In genomic region chr9:87860-88259, GRCh38 we compare ENCODE assay signal across 7 cellular contexts. TPM values are rescaled to one million over a fixed set of nuclear protein-coding genes. Genes with fewer than 3 reads are reported as not detected.
"Had no signal": no experiment of that assay in that cellular context is flagged by ENCODE, and none has a peak within 500 bp of the region (broad histone marks: within the 10 kb centered on the region; RNA-seq: fewer than 3 reads in every experiment).

No MANE protein-coding gene starts in this region.

RNA-seq across cellular contexts. Expression of gene FOXD4, which starts 30.4 kb away (rescaled TPM):
- total RNA-seq: activated naive CD4-positive, alpha-beta T cell treated with anti-CD3 and anti-CD28 coated beads for 36 hours; activated naive CD4-positive, alpha-beta T cell treated with anti-CD3 and anti-CD28 coated beads, Interleukin-2, amount 50 U/mL, for 72 hours; activated T-helper 2 cell treated with anti-CD3 and anti-CD28 coated beads, Interferon-gamma antibody, Interleukin-2, Interleukin-4, amounts not matched to agents 10 μg/mL and 5 μg/mL and 100 μg/mL, durations not matched to agents 14 hours and 24 hours and 36 hours; ascending aorta; cardiac septum had no signal
- polyA plus RNA-seq: aorta, cardiac muscle cell had no signal
